In the genomic region with DNA sequence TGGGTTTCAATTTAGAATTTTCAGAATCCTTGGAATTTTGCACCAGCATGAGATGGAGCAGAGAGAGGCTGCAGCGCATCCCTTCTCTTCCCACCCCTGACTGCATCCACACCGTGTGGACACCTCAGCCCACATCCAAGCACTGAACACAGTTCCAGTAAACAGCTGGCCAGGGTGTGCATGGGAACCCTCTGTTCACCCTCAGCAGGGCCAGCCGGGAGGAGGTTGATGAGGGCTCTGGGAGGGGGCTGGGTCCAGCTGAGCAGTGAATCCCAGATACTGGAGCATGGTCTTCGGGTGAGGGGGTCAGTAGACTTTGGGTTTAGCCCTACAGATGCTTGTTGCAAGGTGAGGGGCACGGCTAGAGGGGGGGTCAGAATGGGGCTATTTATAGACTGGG, we compare ENCODE assay signal across 27 cellular contexts.
DNase-seq lines count a peak whose midpoint lies in the region; ATAC-seq and TF ChIP-seq lines count a peak whose summit lies in the region.
"Had no signal": no experiment of that assay in that cellular context is flagged by ENCODE, and none has a peak within 500 bp of the region (broad histone marks: within the 10 kb centered on the region; RNA-seq: fewer than 3 reads in every experiment).

No MANE protein-coding gene starts in this region.

- peaks cover 22% of the 10 kb centered on the region for H3K27me3 Mint-ChIP-seq in glutamatergic neuron (ENCODE audit: unreplicated experiment)
- H3K27me3 Mint-ChIP-seq in natural killer cell treated with Interleukin-12 subunit alpha and Interleukin-12 subunit beta and Interleukin-15 and Interleukin-18, amount 100 ng/mL, for 72 hours: peaks cover 34 to 48% of the 10 kb centered on the region in 2 donors
- H3K27me3 Mint-ChIP-seq: CD4-positive, alpha-beta T cell had no signal

- DNase-seq in NCI-H82 (lab: John Stamatoyannopoulos, UW): peak; percentile 78
- DNase-seq in NCI-H82 treated with DMSO at 0.1 percent for 48 hours (lab: John Stamatoyannopoulos, UW; ENCODE audit: unreplicated experiment): no peak
- DNase-seq in WERI-Rb-1: peak; percentile 54
- DNase-seq in glutamatergic neuron: peak; percentile 60
- DNase-seq in upper lobe of right lung: no peak
- DNase-seq in adrenal gland: no peak
- DNase-seq in natural killer cell treated with Interleukin-12 subunit alpha and Interleukin-12 subunit beta and Interleukin-15 and Interleukin-18, amount 100 ng/mL, for 72 hours (ENCODE audit: low spot score): no peak
- no peak for DNase-seq in SKM-1 (lab: John Stamatoyannopoulos, UW; ENCODE audit: unreplicated experiment)
- DNase-seq: CD4-positive, alpha-beta T cell; DMS79; EL; GDM1; GOT3; HCEC 1CT; KBM-7; MV-4-11; NCI-H1105; NCI-H1436 treated with DMSO at 0.1 percent for 48 hours; NCI-H2029 treated with DMSO at 0.1 percent for 48 hours; NCI-H2227 treated with DMSO at 0.1 percent for 48 hours; NCI-H748 treated with DMSO at 0.1 percent for 48 hours; NK-92 treated with Interleukin-12 subunit alpha and Interleukin-12 subunit beta, amount 100 ng/mL, for 24 hours; PC-9 had no signal

- intact Hi-C loops in upper lobe of right lung (cut with DNase I) (no loop called here), adrenal gland (cut with DNase I) (no loop called here)

- no peak for TF ChIP-seq POLR2A in adrenal gland (IDR thresholded peaks at IDR 0.05)

- H3K27ac ChIP-seq in WERI-Rb-1: peak overlapping the region; percentile 46
- H3K27ac ChIP-seq in upper lobe of right lung: no peak overlapping the region
- no peak overlapping the region for H3K27ac ChIP-seq in adrenal gland
- H3K27ac ChIP-seq: BLaER1, PC-9, SJSA1 had no signal

- peak overlapping the region; percentile 97 for H3K27ac Mint-ChIP-seq in glutamatergic neuron (ENCODE audit: unreplicated experiment)
- H3K27ac Mint-ChIP-seq in natural killer cell treated with Interleukin-12 subunit alpha and Interleukin-12 subunit beta and Interleukin-15 and Interleukin-18, amount 100 ng/mL, for 72 hours: no peak overlapping the region
- H3K27ac Mint-ChIP-seq: CD4-positive, alpha-beta T cell had no signal

- H3K9me3 ChIP-seq in WERI-Rb-1 (ENCODE audit: severe bottlenecking) (no peaks in the 10 kb centered on the region), upper lobe of right lung (no peaks in the 10 kb centered on the region), adrenal gland (replicated peaks in 1 of 3) (no peaks in the 10 kb centered on the region)
- H3K9me3 ChIP-seq: BLaER1, SJSA1 had no signal

- peaks cover 22% of the 10 kb centered on the region for H3K9me3 Mint-ChIP-seq in glutamatergic neuron (ENCODE audit: unreplicated experiment)
- no peaks in the 10 kb centered on the region for H3K9me3 Mint-ChIP-seq in natural killer cell treated with Interleukin-12 subunit alpha and Interleukin-12 subunit beta and Interleukin-15 and Interleukin-18, amount 100 ng/mL, for 72 hours
- H3K9me3 Mint-ChIP-seq: CD4-positive, alpha-beta T cell had no signal

- H3K36me3 ChIP-seq in WERI-Rb-1 (no peaks in the 10 kb centered on the region), upper lobe of right lung (no peaks in the 10 kb centered on the region), adrenal gland (replicated peaks in 1 of 2) (no peaks in the 10 kb centered on the region)
- H3K36me3 ChIP-seq: BLaER1, SJSA1 had no signal

- 80 to 100% (median 85%) methylated on average over 4 to 5 of the region's 5 CpGs for WGBS in adrenal gland, 4 donors

- ATAC-seq in upper lobe of right lung: peak; percentile 21
- no peak for ATAC-seq in natural killer cell treated with Interleukin-12 subunit alpha and Interleukin-12 subunit beta and Interleukin-15 and Interleukin-18, amount 100 ng/mL, for 72 hours
- ATAC-seq: GM12878, Right ventricle myocardium inferior had no signal

- H3K4me3 ChIP-seq in WERI-Rb-1 (ENCODE audit: low read depth, low read length) (no peak overlapping the region), upper lobe of right lung (no peak overlapping the region), adrenal gland (no peak overlapping the region)
- H3K4me3 ChIP-seq: BLaER1, GM12878, PC-9, SJSA1 had no signal

- peak overlapping the region; percentile 74 for H3K4me3 Mint-ChIP-seq in glutamatergic neuron (ENCODE audit: unreplicated experiment)
- H3K4me3 Mint-ChIP-seq in natural killer cell treated with Interleukin-12 subunit alpha and Interleukin-12 subunit beta and Interleukin-15 and Interleukin-18, amount 100 ng/mL, for 72 hours: no peak overlapping the region
- H3K4me3 Mint-ChIP-seq: CD4-positive, alpha-beta T cell had no signal

- H3K4me1 Mint-ChIP-seq in glutamatergic neuron (ENCODE audit: low read depth, unreplicated experiment): peaks cover 58% of the 10 kb centered on the region
- peaks cover 10 to 15% of the 10 kb centered on the region in 2 donors for H3K4me1 Mint-ChIP-seq in natural killer cell treated with Interleukin-12 subunit alpha and Interleukin-12 subunit beta and Interleukin-15 and Interleukin-18, amount 100 ng/mL, for 72 hours (ENCODE audit: low read depth in 2 of 2)

- no peaks in the 10 kb centered on the region for H3K4me1 ChIP-seq in upper lobe of right lung
- no peaks in the 10 kb centered on the region for H3K4me1 ChIP-seq in adrenal gland (replicated peaks in 1 of 2)
- H3K4me1 ChIP-seq: BLaER1 had no signal

- H3K36me3 Mint-ChIP-seq in glutamatergic neuron (ENCODE audit: unreplicated experiment): peaks cover 4% of the 10 kb centered on the region
- no peaks in the 10 kb centered on the region for H3K36me3 Mint-ChIP-seq in natural killer cell treated with Interleukin-12 subunit alpha and Interleukin-12 subunit beta and Interleukin-15 and Interleukin-18, amount 100 ng/mL, for 72 hours

- H3K27me3 ChIP-seq in WERI-Rb-1 (ENCODE audit: insufficient read depth, low read depth, severe bottlenecking): no peaks in the 10 kb centered on the region
- H3K27me3 ChIP-seq in upper lobe of right lung: no peaks in the 10 kb centered on the region
- H3K27me3 ChIP-seq in adrenal gland: no peaks in the 10 kb centered on the region
- H3K27me3 ChIP-seq: BLaER1, SJSA1 had no signal

- TF ChIP-seq CTCF in WERI-Rb-1 (IDR thresholded peaks at IDR 0.05; ENCODE audit: low read depth, low read length): no peak
- TF ChIP-seq CTCF in glutamatergic neuron (IDR thresholded peaks at IDR 0.05; ENCODE audit: partially characterized antibody, unreplicated experiment): no peak
- TF ChIP-seq CTCF in upper lobe of right lung (IDR thresholded peaks at IDR 0.05): no peak
- no peak for TF ChIP-seq CTCF in adrenal gland (IDR thresholded peaks at IDR 0.05)

Comparison
In these comparisons a context has a peak if more than half of its experiments do, and no peak if none do; other contexts are left out.
1. DNase-seq: peak in NCI-H82 (single experiment), WERI-Rb-1 (single experiment) and glutamatergic neuron (single experiment); none in NCI-H82 treated with DMSO at 0.1 percent for 48 hours (single experiment), upper lobe of right lung (single experiment), adrenal gland (0 of 7), natural killer cell treated with Interleukin-12 subunit alpha and Interleukin-12 subunit beta and Interleukin-15 and Interleukin-18, amount 100 ng/mL, for 72 hours (single experiment) and SKM-1 (single experiment).